ENCODE assay signal across 15 cellular contexts in genomic region chr9:95819636-95820035, GRCh38.
"Had no signal": no experiment of that assay in that cellular context is flagged by ENCODE, and none has a peak within 500 bp of the region (broad histone marks: within the 10 kb centered on the region; RNA-seq: fewer than 3 reads in every experiment).

No MANE protein-coding gene starts in this region.

- ATAC-seq: esophagus mucosa; mucosa of descending colon; naive thymus-derived CD8-positive, alpha-beta T cell had no signal

- H3K4me3 ChIP-seq: ascending aorta, dorsolateral prefrontal cortex, hepatocyte, mucosa of descending colon, tibial artery had no signal

- H3K27ac ChIP-seq: ascending aorta, dorsolateral prefrontal cortex, hepatocyte, neutrophil, tibial artery had no signal

- H3K36me3 ChIP-seq: ascending aorta, neutrophil had no signal

- H3K27me3 ChIP-seq: ascending aorta, dorsolateral prefrontal cortex, hepatocyte, neutrophil, tibial artery had no signal

- H3K9me3 ChIP-seq: ascending aorta, mucosa of descending colon, neutrophil, tibial artery had no signal

- H3K4me2 ChIP-seq: hepatocyte had no signal

- DNase-seq: activated CD4-positive, alpha-beta T cell treated with anti-CD3 and anti-CD28 coated beads for 1 hour; activated CD4-positive, alpha-beta T cell treated with anti-CD3 and anti-CD28 coated beads, Interleukin-2, amount 50 U/mL, for 48 hours; activated naive CD4-positive, alpha-beta T cell treated with anti-CD3 and anti-CD28 coated beads for 36 hours; activated T-cell treated with anti-CD3 and anti-CD28 coated beads, Interleukin-2, amount 50 U/mL, for 1 hour; dorsolateral prefrontal cortex; immature natural killer cell; mucosa of descending colon; naive thymus-derived CD8-positive, alpha-beta T cell; stimulated activated CD4-positive, alpha-beta T cell treated with anti-CD3 and anti-CD28 coated beads, Interleukin-12 subunit alpha, Interleukin-12 subunit beta, amount 100 ng/mL, for 4 hours; stimulated activated CD4-positive, alpha-beta T cell treated with anti-CD3 and anti-CD28 coated beads, Interleukin-2, amount 100 ng/mL, for 24 hours; tibial artery had no signal

- H2AFZ ChIP-seq: hepatocyte had no signal
